ENCODE assay signal across 8 cellular contexts in the genomic region with DNA sequence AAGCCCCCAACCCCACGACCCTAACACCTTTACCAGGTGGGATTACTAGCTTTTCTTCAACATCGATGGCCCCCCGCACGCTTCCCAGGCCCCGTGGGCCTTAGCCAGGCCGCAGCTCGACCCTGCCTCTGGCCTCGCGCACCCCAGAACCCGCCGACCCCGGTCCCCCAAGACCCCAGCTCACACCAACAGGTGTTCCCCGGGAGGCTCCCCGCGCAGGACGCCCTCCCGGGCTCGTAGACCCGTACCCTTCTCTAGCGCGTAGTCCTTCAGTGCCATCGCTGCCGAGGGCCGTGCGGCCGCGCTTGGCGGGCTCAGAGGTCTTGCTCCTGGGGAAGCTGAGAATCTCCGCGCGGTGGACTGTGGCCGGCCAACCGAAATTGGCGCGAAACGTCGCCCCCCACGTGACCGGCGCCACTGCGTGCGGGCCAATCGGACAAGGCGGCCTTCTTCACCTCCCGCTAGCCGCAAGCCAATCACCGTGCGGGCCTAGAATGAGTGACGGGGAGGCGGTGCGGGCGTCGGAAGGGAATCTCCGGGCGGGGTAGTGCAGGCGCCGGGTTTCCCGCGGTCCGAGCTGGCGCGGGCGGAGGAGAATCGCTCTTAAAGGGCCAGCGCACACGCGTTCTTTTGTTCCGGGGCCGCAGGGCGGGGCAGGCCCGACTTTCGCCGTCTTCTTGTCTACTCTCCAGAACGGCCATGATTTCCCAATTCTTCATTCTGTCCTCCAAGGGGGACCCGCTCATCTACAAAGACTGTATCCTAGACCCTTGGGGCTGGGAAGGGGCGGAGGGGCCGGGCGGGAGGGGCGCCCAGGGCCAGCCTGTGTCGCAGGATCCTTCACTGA. TPM values are rescaled to one million over a fixed set of nuclear protein-coding genes. Genes with fewer than 3 reads are reported as not detected.
DNase-seq lines count a peak whose midpoint lies in the region; ATAC-seq and TF ChIP-seq lines count a peak whose summit lies in the region.

A gene with protein sequence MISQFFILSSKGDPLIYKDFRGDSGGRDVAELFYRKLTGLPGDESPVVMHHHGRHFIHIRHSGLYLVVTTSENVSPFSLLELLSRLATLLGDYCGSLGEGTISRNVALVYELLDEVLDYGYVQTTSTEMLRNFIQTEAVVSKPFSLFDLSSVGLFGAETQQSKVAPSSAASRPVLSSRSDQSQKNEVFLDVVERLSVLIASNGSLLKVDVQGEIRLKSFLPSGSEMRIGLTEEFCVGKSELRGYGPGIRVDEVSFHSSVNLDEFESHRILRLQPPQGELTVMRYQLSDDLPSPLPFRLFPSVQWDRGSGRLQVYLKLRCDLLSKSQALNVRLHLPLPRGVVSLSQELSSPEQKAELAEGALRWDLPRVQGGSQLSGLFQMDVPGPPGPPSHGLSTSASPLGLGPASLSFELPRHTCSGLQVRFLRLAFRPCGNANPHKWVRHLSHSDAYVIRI (plus strand): TSS at position 628 of the 847 bp plus-strand sequence. CDS start 72 bp downstream, at position 700.
TSS of gene MCM7 (minus strand) at position 382 of the 847 bp plus-strand sequence. CDS start at position 279, 103 bp downstream.

- DNase-seq in GM12865 (ENCODE audit: low read depth) (peak; percentile 100), NCI-H1417 treated with DMSO at 0.1 percent for 48 hours (lab: John Stamatoyannopoulos, UW) (peak; percentile 97), SW480 (ENCODE audit: low spot score) (peak; percentile 100), Right ventricle myocardium superior (peak; percentile 99), trophoblast cell (peak; percentile 99 to 100), transverse colon (peak; percentile 99)
- peak; percentile 98 for DNase-seq in activated naive CD8-positive, alpha-beta T cell treated with anti-CD3 and anti-CD28 coated beads, Interleukin-2, amount 50 U/mL, for 24 hours

- peak within 1 kb of the TSS; percentile 87 for H2AK5ac ChIP-seq in trophoblast cell (ENCODE audit: low read length)

- H4K12ac ChIP-seq in trophoblast cell (ENCODE audit: low read depth, low read length): peak within 1 kb of the TSS; percentile 87

- WGBS in trophoblast cell (ENCODE audit: extremely low coverage, insufficient coverage, insufficient read length): no CpG with 5 or more reads among the region's 80 CpGs
- WGBS in transverse colon (ENCODE audit: low coverage in 1 of 2), 2 donors: 0% methylated on average over 71 of the region's 80 CpGs; no CpG with 5 or more reads in 1 of the 2 donors

- peak within 1 kb of the TSS; percentile 64 for H3K4ac ChIP-seq in trophoblast cell (ENCODE audit: low read depth, low read length)

- peak within 1 kb of the TSS; percentile 98 for H3K9ac ChIP-seq in trophoblast cell (ENCODE audit: low read length)

- H3K4me1 ChIP-seq in trophoblast cell (ENCODE audit: control insufficient read depth in 1 of 2, insufficient read depth in 2 of 2, low read length in 2 of 2): peaks cover 10 to 13% of the 10 kb centered on the region in 2 experiments
- H3K4me1 ChIP-seq in transverse colon: peaks cover 9 to 25% (median 17%) of the 10 kb centered on the region in 4 donors

- peak within 1 kb of the TSS; percentile 92 for H3K4me2 ChIP-seq in trophoblast cell (ENCODE audit: low read length)

- peak within 1 kb of the TSS; percentile 83 for H3K18ac ChIP-seq in trophoblast cell (ENCODE audit: low read length)

- H3K4me3 ChIP-seq in GM12865 (ENCODE audit: low read depth, low read length) (peak within 1 kb of the TSS; percentile 80), trophoblast cell (ENCODE audit: low read depth, low read length) (peak within 1 kb of the TSS; percentile 99), transverse colon (peak within 1 kb of the TSS; percentile 72 to 91 (median 81))

- H3K9me3 Mint-ChIP-seq in activated naive CD8-positive, alpha-beta T cell treated with anti-CD3 and anti-CD28 coated beads, Interleukin-2, amount 50 U/mL, for 24 hours: no peaks in the 10 kb centered on the region

- peak within 1 kb of the TSS; percentile 98 for H3K27ac Mint-ChIP-seq in activated naive CD8-positive, alpha-beta T cell treated with anti-CD3 and anti-CD28 coated beads, Interleukin-2, amount 50 U/mL, for 24 hours

- H2BK5ac ChIP-seq in trophoblast cell (ENCODE audit: low read depth, low read length, poor library complexity): peak within 1 kb of the TSS; percentile 71

- H3K27me3 Mint-ChIP-seq in activated naive CD8-positive, alpha-beta T cell treated with anti-CD3 and anti-CD28 coated beads, Interleukin-2, amount 50 U/mL, for 24 hours: peaks cover 2% of the 10 kb centered on the region

- no peak within 1 kb of the TSS for H3K23ac ChIP-seq in trophoblast cell (ENCODE audit: low read length)

- peaks cover 11% of the 10 kb centered on the region for H3K79me2 ChIP-seq in trophoblast cell (ENCODE audit: control insufficient read depth, insufficient read depth, low read length, poor library complexity)

- peak within 1 kb of the TSS; percentile 61 for H2AFZ ChIP-seq in trophoblast cell (ENCODE audit: insufficient read depth, low read length, poor library complexity)

- H3K36me3 ChIP-seq in trophoblast cell (ENCODE audit: control insufficient read depth in 1 of 2, insufficient read depth in 2 of 2, low read length in 2 of 2) (peaks cover 41 to 48% of the 10 kb centered on the region in 2 experiments), transverse colon (peaks cover 0 to 45% (median 19%) of the 10 kb centered on the region in 4 donors)

- H3K27me3 ChIP-seq in trophoblast cell (ENCODE audit: insufficient read depth, low read length) (no peaks in the 10 kb centered on the region), transverse colon (no peaks in the 10 kb centered on the region)

- H3K27ac ChIP-seq in trophoblast cell (ENCODE audit: low read depth, low read length) (peak within 1 kb of the TSS; percentile 98), transverse colon (peak within 1 kb of the TSS; percentile 92 to 100 (median 97))

- peaks cover 44% of the 10 kb centered on the region for H3K36me3 Mint-ChIP-seq in activated naive CD8-positive, alpha-beta T cell treated with anti-CD3 and anti-CD28 coated beads, Interleukin-2, amount 50 U/mL, for 24 hours (ENCODE audit: low read depth)

- in situ Hi-C loops in transverse colon (cut with MboI; ENCODE audit: low pct_ligation_motif_present in 1 of 4, low pct_unique_long_range_greater_than_20kb in 1 of 4, low sequenced_read_pairs in 3 of 4): no loop called here

- TF ChIP-seq CTCF in GM12865 (IDR thresholded peaks at IDR 0.05; ENCODE audit: insufficient read depth, low read depth, low read length, missing control alignments): no peak
- no peak for TF ChIP-seq CTCF in transverse colon (IDR thresholded peaks at IDR 0.05)

- peak within 1 kb of the TSS; percentile 69 for H4K8ac ChIP-seq in trophoblast cell (ENCODE audit: low read depth, low read length)

- H3K4me3 Mint-ChIP-seq in activated naive CD8-positive, alpha-beta T cell treated with anti-CD3 and anti-CD28 coated beads, Interleukin-2, amount 50 U/mL, for 24 hours: peak within 1 kb of the TSS; percentile 90

- TF ChIP-seq EP300 in transverse colon (IDR thresholded peaks at IDR 0.05; ENCODE audit: low read depth): no peak

- peak within 1 kb of the TSS; percentile 84 for H2BK120ac ChIP-seq in trophoblast cell (ENCODE audit: insufficient read depth, low read length, poor library complexity)

- intact Hi-C loops in Right ventricle myocardium superior (cut with DNase I): no loop called here
- intact Hi-C loops in transverse colon (cut with DNase I; ENCODE audit: low total_unique reads): no loop called here

- H3K14ac ChIP-seq in trophoblast cell (ENCODE audit: low read length): peak within 1 kb of the TSS; percentile 94

- peak within 1 kb of the TSS; percentile 91 for H2BK12ac ChIP-seq in trophoblast cell (ENCODE audit: low read length)

- H3K4me1 Mint-ChIP-seq in activated naive CD8-positive, alpha-beta T cell treated with anti-CD3 and anti-CD28 coated beads, Interleukin-2, amount 50 U/mL, for 24 hours: peaks cover 43% of the 10 kb centered on the region

- H3K9me3 ChIP-seq in trophoblast cell (ENCODE audit: insufficient read depth, low read depth, low read length) (no peaks in the 10 kb centered on the region), transverse colon (no peaks in the 10 kb centered on the region)

- no peak for TF ChIP-seq POLR2A in transverse colon (IDR thresholded peaks at IDR 0.05)

- ATAC-seq in HG02763 (IDR thresholded peaks at IDR 0.05; ENCODE audit: unreplicated experiment): peak; percentile 84
- ATAC-seq in activated naive CD8-positive, alpha-beta T cell treated with anti-CD3 and anti-CD28 coated beads, Interleukin-2, amount 50 U/mL, for 24 hours: peak; percentile 88
- ATAC-seq in Right ventricle myocardium superior (ENCODE audit: poor library complexity): peak; percentile 96

- H4K91ac ChIP-seq in trophoblast cell (ENCODE audit: low read depth, low read length): peak within 1 kb of the TSS; percentile 91

- peaks cover 18% of the 10 kb centered on the region for H3K79me1 ChIP-seq in trophoblast cell (ENCODE audit: low read length)

RNA-seq across cellular contexts. Expression of the first gene that starts in this region (rescaled TPM):
- total RNA-seq in Right ventricle myocardium superior: 13.4 TPM
- 11.0 and 11.6 TPM in 2 replicates for polyA plus RNA-seq in trophoblast cell (2013)
- total RNA-seq in transverse colon: 10 to 100 TPM; 16.5 to 86.0 (median 54.9) TPM

RNA-seq across cellular contexts. Expression of gene MCM7, which starts in this region (rescaled TPM):
- total RNA-seq in Right ventricle myocardium superior (21.6 TPM), transverse colon (10 to 100 TPM; 30.3 to 72.6 (median 38.7) TPM)
- 146 and 149 TPM in 2 replicates for polyA plus RNA-seq in trophoblast cell (2013)

Comparison
In these comparisons a context has a peak if more than half of its experiments do, and no peak if none do; other contexts are left out.
1. Peak in every context shown above with its lines: DNase-seq, ATAC-seq, H3K4me3 ChIP-seq and H3K27ac ChIP-seq.